ENCODE assay signal across 8 cellular contexts in genomic region chr17:10197721-10198508, GRCh38. TPM values are rescaled to one million over a fixed set of nuclear protein-coding genes. Genes with fewer than 3 reads are reported as not detected.
DNase-seq lines count a peak whose midpoint lies in the region; ATAC-seq and TF ChIP-seq lines count a peak whose summit lies in the region.

No MANE protein-coding gene starts in this region.

- H3K4me3 Mint-ChIP-seq in natural killer cell, result peak overlapping the region; percentile 84

- intact Hi-C loops in natural killer cell (cut with micrococcal nuclease), result loop anchor here (1.0 to 2.0 kb wide), 2 partner anchors 27 to 41 kb away; no protein-coding TSS in a partner anchor

- peak overlapping the region in 1 of 2 donors; percentile 60 for H3K27ac Mint-ChIP-seq in natural killer cell

- peaks cover 28 to 46% (median 39%) of the 10 kb centered on the region in 11 experiments for H3K9me3 ChIP-seq in BLaER1 treated with 17β-estradiol and CSF1 and Interleukin-3, amounts not matched to agents 10 nM and 100 nM (replicated peaks in 1 of 11)
- peaks cover 7 to 9% of the 10 kb centered on the region in 2 donors for H3K9me3 ChIP-seq in duodenal mucosa (ENCODE audit: control insufficient read depth in 1 of 2, low read length in 2 of 2)

- H3K9me3 Mint-ChIP-seq in natural killer cell, result peaks cover 2 to 13% of the 10 kb centered on the region in 2 donors

- peak; percentile 32 for ATAC-seq in HG02642 (IDR thresholded peaks at IDR 0.05; ENCODE audit: poor library complexity, unreplicated experiment)
- peak; percentile 3 to 29 (median 5) for ATAC-seq in natural killer cell
- no peak for ATAC-seq in HG03571 (IDR thresholded peaks at IDR 0.05; ENCODE audit: unreplicated experiment)

- peaks cover 16 to 27% of the 10 kb centered on the region in 2 donors for H3K27me3 Mint-ChIP-seq in natural killer cell (ENCODE audit: low read depth in 2 of 2)

- H3K4me1 Mint-ChIP-seq in natural killer cell, result peaks cover 19 to 34% of the 10 kb centered on the region in 2 donors

- TF ChIP-seq CTCF in natural killer cell (IDR thresholded peaks at IDR 0.05), result no peak

- peaks cover 14 to 40% (median 32%) of the 10 kb centered on the region in 11 experiments for H3K36me3 ChIP-seq in BLaER1 treated with 17β-estradiol and CSF1 and Interleukin-3, amounts not matched to agents 10 nM and 100 nM
- H3K36me3 ChIP-seq in duodenal mucosa (ENCODE audit: control insufficient read depth in 1 of 2, insufficient read depth in 2 of 2, low read length in 2 of 2), result no peaks in the 10 kb centered on the region

- H3K27ac ChIP-seq in BLaER1 treated with 17β-estradiol and CSF1 and Interleukin-3, amounts not matched to agents 10 nM and 100 nM, result peak overlapping the region; percentile 72 to 86 (median 80)
- H3K27ac ChIP-seq in duodenal mucosa (ENCODE audit: low read depth, low read length), result no peak overlapping the region

- H3K4me1 ChIP-seq in BLaER1 treated with 17β-estradiol and CSF1 and Interleukin-3, amounts not matched to agents 10 nM and 100 nM, result peaks cover 16 to 57% (median 39%) of the 10 kb centered on the region in 10 experiments
- H3K4me1 ChIP-seq in duodenal mucosa (ENCODE audit: control insufficient read depth in 1 of 2, insufficient read depth in 2 of 2, low read length in 2 of 2), result peaks cover 4 to 7% of the 10 kb centered on the region in 2 donors

- H3K36me3 Mint-ChIP-seq in natural killer cell, result peaks cover 9% of the 10 kb centered on the region

- peak overlapping the region; percentile 90 to 99 (median 98) for H3K4me2 ChIP-seq in BLaER1 treated with 17β-estradiol and CSF1 and Interleukin-3, amounts not matched to agents 10 nM and 100 nM

- H3K4me3 ChIP-seq in BLaER1 treated with 17β-estradiol and CSF1 and Interleukin-3, amounts not matched to agents 10 nM and 100 nM, result peak overlapping the region; percentile 81 to 100 (median 96)
- peak overlapping the region; percentile 50 to 57 for H3K4me3 ChIP-seq in duodenal mucosa (ENCODE audit: low read depth in 1 of 2, low read length in 2 of 2)

- H3K27me3 ChIP-seq in BLaER1 treated with 17β-estradiol and CSF1 and Interleukin-3, amounts not matched to agents 10 nM and 100 nM, result peaks cover 0 to 15% (median 7%) of the 10 kb centered on the region in 11 experiments; a peak in 9 of 22 replicates
- peaks cover 0 to 4% of the 10 kb centered on the region in 2 donors for H3K27me3 ChIP-seq in duodenal mucosa (ENCODE audit: control insufficient read depth in 1 of 2, insufficient read depth in 2 of 2, low read length in 2 of 2)

- peak overlapping the region; percentile 77 to 95 (median 89) for H3K9ac ChIP-seq in BLaER1 treated with 17β-estradiol and CSF1 and Interleukin-3, amounts not matched to agents 10 nM and 100 nM
- H3K9ac ChIP-seq in duodenal mucosa (ENCODE audit: low read depth in 1 of 2, low read length in 2 of 2), result peak overlapping the region; percentile 29 to 38

- H4K20me1 ChIP-seq in BLaER1 treated with 17β-estradiol and CSF1 and Interleukin-3, amounts not matched to agents 10 nM and 100 nM, result peaks cover 7 to 47% (median 26%) of the 10 kb centered on the region in 11 experiments; a peak in 17 of 22 replicates

- DNase-seq in natural killer cell, result no peak
- DNase-seq in T1000 (lab: John Stamatoyannopoulos, UW), result no peak
- DNase-seq in NCI-H2081 treated with DMSO at 0.1 percent for 48 hours (lab: John Stamatoyannopoulos, UW), result no peak
- DNase-seq in NCI-H1417 (lab: John Stamatoyannopoulos, UW), result no peak

RNA-seq across cellular contexts. Expression of gene GAS7, which starts 0.5 kb away (rescaled TPM):
- 10 to 100 TPM; 70.7 to 89.1 (median 84.8) TPM for total RNA-seq in natural killer cell
